Comparison of ENCODE assay signal across 1 cellular context in the genomic region with DNA sequence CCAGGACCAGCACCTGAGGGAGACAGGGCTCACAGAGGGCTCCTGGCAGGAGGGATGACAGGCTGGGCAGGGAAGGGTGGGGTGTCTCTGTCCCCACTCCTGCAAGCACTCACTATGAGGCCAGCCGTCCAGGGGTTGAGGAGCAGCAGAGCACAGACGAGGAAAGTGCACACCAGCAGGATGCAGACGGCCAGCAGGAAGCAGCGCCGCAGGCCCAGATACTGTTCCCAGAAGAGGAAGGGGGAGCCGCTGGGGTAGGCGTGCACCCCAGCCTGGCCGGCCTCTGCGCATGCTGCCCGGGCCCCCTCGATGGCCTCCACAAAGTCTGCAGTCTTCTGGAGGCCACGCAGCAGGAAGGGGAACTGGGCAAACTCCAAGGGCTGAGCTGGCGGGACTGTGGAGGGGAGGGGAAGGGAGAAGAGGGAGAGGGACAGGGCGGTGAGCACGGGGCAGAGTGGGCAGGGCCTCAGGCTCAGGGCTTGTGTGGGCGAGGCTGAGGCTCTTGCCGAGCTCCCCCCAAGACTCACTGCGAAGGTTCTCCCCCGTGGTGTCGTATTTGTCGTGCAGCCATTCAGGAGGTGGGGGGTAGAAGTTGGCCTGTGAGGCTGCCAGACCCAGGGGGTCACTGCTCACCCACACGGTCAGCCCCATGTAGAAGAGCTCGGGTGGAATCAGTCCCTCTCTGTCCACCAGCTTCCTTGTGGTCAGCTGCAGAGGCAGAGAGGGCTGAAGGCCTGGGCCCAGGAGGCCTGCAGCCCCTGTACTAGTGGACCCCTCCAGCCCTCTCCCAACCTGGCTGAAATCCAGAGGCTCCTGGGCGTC.
A peak's percentile ranks its signal among the peaks of the same experiment; 100 is the strongest.
TF ChIP-seq lines count a peak whose summit lies in the region.

No MANE protein-coding gene starts in this region.

TF ChIP-seq in HepG2, 621 proteins besides CTCF, POLR2A, EP300 and RAD21 (continued from another document and continues in another):
- TF ChIP-seq ZNF839 (CRISPR knock-in tag; IDR thresholded peaks at IDR 0.05; ENCODE audit: borderline replicate concordance) (peak; percentile 50; the same call in 1 of the 2 replicates), ZNF883 (CRISPR knock-in tag; IDR thresholded peaks at IDR 0.05; ENCODE audit: not compliant biosample characterization) (no peak), MZF1 (CRISPR knock-in tag; IDR thresholded peaks at IDR 0.05; ENCODE audit: borderline replicate concordance) (no peak; the same call in 1 of the 2 replicates), ZNF501 (CRISPR knock-in tag; IDR thresholded peaks at IDR 0.05) (peak; percentile 34; the same call in 1 of the 2 replicates), ZNF3 (CRISPR knock-in tag; IDR thresholded peaks at IDR 0.05) (no peak), STAT5B (CRISPR knock-in tag; IDR thresholded peaks at IDR 0.05) (no peak), ZBTB49 (CRISPR knock-in tag; IDR thresholded peaks at IDR 0.05; ENCODE audit: borderline replicate concordance) (no peak), BRD4 (CRISPR knock-in tag; IDR thresholded peaks at IDR 0.05) (peak; percentile 90), ZGPAT (CRISPR knock-in tag; IDR thresholded peaks at IDR 0.05) (peak; percentile 59), ZSCAN31 (CRISPR knock-in tag; IDR thresholded peaks at IDR 0.05; ENCODE audit: low read depth) (peak; percentile 60; the same call in 1 of the 2 replicates), GFI1 (CRISPR knock-in tag; IDR thresholded peaks at IDR 0.05; ENCODE audit: borderline replicate concordance) (no peak), KAT2B (IDR thresholded peaks at IDR 0.05; ENCODE audit: borderline replicate concordance, low read depth, low read length) (no peak), ZNF737 (CRISPR knock-in tag; IDR thresholded peaks at IDR 0.05; ENCODE audit: borderline replicate concordance) (no peak), SRF (IDR thresholded peaks at IDR 0.05; ENCODE audit: low read depth, low read length) (no peak), CAMTA2 (CRISPR knock-in tag; IDR thresholded peaks at IDR 0.05; ENCODE audit: borderline replicate concordance) (no peak), NFKB2 (CRISPR knock-in tag; IDR thresholded peaks at IDR 0.05; ENCODE audit: borderline replicate concordance) (peak; percentile 88; the same call in 1 of the 2 replicates), MBNL3 (CRISPR knock-in tag; conservative IDR thresholded peaks at IDR 0.05) (no peak), FOXC1 (CRISPR knock-in tag; IDR thresholded peaks at IDR 0.05; ENCODE audit: borderline replicate concordance) (no peak), KAT7 (CRISPR knock-in tag; IDR thresholded peaks at IDR 0.05; ENCODE audit: borderline replicate concordance) (0 out of 2 replicates have a peak, but pooled peaks have one; percentile 28), CHD4 (IDR thresholded peaks at IDR 0.05; ENCODE audit: borderline replicate concordance, low read length) (no peak), ZNF556 (CRISPR knock-in tag; IDR thresholded peaks at IDR 0.05; ENCODE audit: borderline replicate concordance) (peak; percentile 54), HHEX (CRISPR knock-in tag; IDR thresholded peaks at IDR 0.05) (no peak), NCOR1 (IDR thresholded peaks at IDR 0.05; ENCODE audit: borderline replicate concordance, low read length) (no peak), THYN1 (CRISPR knock-in tag; IDR thresholded peaks at IDR 0.05; ENCODE audit: borderline replicate concordance, low read depth) (no peak), ZNF567 (CRISPR knock-in tag; IDR thresholded peaks at IDR 0.05; ENCODE audit: borderline replicate concordance) (peak; percentile 98), PHF5A (CRISPR knock-in tag; IDR thresholded peaks at IDR 0.05; ENCODE audit: low read depth, unreplicated experiment) (no peak), SALL2 (CRISPR knock-in tag; IDR thresholded peaks at IDR 0.05) (0 out of 2 replicates have a peak, but pooled peaks have one; percentile 42), ZNF234 (CRISPR knock-in tag; conservative IDR thresholded peaks at IDR 0.05) (no peak), CEBPB (IDR thresholded peaks at IDR 0.05; ENCODE audit: borderline replicate concordance, low read depth, low read length) (no peak), ZFP91 (CRISPR knock-in tag; IDR thresholded peaks at IDR 0.05; ENCODE audit: borderline replicate concordance) (peak; percentile 81), KMT2B (CRISPR knock-in tag; IDR thresholded peaks at IDR 0.05) (no peak; the same call in none of the 2 replicates), SIX1 (CRISPR knock-in tag; IDR thresholded peaks at IDR 0.05; ENCODE audit: borderline replicate concordance) (no peak), ARID3A (IDR thresholded peaks at IDR 0.05; ENCODE audit: low read depth, low read length) (no peak), RFXANK (CRISPR knock-in tag; IDR thresholded peaks at IDR 0.05) (no peak), ZNF577 (CRISPR knock-in tag; IDR thresholded peaks at IDR 0.05; ENCODE audit: borderline replicate concordance, low read depth) (no peak), SUZ12 (IDR thresholded peaks at IDR 0.05; ENCODE audit: low read depth, low read length) (no peak), ATM (IDR thresholded peaks at IDR 0.05; ENCODE audit: borderline replicate concordance) (no peak)
- TF ChIP-seq, protein P1, sequence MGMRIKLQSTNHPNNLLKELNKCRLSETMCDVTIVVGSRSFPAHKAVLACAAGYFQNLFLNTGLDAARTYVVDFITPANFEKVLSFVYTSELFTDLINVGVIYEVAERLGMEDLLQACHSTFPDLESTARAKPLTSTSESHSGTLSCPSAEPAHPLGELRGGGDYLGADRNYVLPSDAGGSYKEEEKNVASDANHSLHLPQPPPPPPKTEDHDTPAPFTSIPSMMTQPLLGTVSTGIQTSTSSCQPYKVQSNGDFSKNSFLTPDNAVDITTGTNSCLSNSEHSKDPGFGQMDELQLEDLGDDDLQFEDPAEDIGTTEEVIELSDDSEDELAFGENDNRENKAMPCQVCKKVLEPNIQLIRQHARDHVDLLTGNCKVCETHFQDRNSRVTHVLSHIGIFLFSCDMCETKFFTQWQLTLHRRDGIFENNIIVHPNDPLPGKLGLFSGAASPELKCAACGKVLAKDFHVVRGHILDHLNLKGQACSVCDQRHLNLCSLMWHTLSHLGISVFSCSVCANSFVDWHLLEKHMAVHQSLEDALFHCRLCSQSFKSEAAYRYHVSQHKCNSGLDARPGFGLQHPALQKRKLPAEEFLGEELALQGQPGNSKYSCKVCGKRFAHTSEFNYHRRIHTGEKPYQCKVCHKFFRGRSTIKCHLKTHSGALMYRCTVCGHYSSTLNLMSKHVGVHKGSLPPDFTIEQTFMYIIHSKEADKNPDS (CRISPR knock-in tag; IDR thresholded peaks at IDR 0.05): 0 out of 2 replicates have a peak, but pooled peaks have one; percentile 63
- TF ChIP-seq, protein P2, sequence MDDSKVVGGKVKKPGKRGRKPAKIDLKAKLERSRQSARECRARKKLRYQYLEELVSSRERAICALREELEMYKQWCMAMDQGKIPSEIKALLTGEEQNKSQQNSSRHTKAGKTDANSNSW (CRISPR knock-in tag; IDR thresholded peaks at IDR 0.05; ENCODE audit: borderline replicate concordance): no peak
- TF ChIP-seq, protein P3, sequence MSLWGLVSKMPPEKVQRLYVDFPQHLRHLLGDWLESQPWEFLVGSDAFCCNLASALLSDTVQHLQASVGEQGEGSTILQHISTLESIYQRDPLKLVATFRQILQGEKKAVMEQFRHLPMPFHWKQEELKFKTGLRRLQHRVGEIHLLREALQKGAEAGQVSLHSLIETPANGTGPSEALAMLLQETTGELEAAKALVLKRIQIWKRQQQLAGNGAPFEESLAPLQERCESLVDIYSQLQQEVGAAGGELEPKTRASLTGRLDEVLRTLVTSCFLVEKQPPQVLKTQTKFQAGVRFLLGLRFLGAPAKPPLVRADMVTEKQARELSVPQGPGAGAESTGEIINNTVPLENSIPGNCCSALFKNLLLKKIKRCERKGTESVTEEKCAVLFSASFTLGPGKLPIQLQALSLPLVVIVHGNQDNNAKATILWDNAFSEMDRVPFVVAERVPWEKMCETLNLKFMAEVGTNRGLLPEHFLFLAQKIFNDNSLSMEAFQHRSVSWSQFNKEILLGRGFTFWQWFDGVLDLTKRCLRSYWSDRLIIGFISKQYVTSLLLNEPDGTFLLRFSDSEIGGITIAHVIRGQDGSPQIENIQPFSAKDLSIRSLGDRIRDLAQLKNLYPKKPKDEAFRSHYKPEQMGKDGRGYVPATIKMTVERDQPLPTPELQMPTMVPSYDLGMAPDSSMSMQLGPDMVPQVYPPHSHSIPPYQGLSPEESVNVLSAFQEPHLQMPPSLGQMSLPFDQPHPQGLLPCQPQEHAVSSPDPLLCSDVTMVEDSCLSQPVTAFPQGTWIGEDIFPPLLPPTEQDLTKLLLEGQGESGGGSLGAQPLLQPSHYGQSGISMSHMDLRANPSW (CRISPR knock-in tag; IDR thresholded peaks at IDR 0.05; ENCODE audit: borderline replicate concordance): peak; percentile 43; the same call in 1 of the 2 replicates
- TF ChIP-seq, protein P4, sequence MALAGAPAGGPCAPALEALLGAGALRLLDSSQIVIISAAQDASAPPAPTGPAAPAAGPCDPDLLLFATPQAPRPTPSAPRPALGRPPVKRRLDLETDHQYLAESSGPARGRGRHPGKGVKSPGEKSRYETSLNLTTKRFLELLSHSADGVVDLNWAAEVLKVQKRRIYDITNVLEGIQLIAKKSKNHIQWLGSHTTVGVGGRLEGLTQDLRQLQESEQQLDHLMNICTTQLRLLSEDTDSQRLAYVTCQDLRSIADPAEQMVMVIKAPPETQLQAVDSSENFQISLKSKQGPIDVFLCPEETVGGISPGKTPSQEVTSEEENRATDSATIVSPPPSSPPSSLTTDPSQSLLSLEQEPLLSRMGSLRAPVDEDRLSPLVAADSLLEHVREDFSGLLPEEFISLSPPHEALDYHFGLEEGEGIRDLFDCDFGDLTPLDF (CRISPR knock-in tag; IDR thresholded peaks at IDR 0.05): no peak
